16 cellular contexts compared by ENCODE assay signal in genomic region chr17:77769762-77770161, GRCh38.
DNase-seq lines count a peak whose midpoint lies in the region; ATAC-seq, FAIRE-seq and TF ChIP-seq lines count a peak whose summit lies in the region.
"Had no signal": no experiment of that assay in that cellular context is flagged by ENCODE, and none has a peak within 500 bp of the region (broad histone marks: within the 10 kb centered on the region; RNA-seq: fewer than 3 reads in every experiment).

No MANE protein-coding gene starts in this region.

- H3K36me3 Mint-ChIP-seq in astrocyte (ENCODE audit: low read depth, unreplicated experiment) (no peaks in the 10 kb centered on the region), neural progenitor cell (no peaks in the 10 kb centered on the region)
- H3K36me3 Mint-ChIP-seq: CD8-positive, alpha-beta memory T cell; IgD-negative memory B cell had no signal

- peak overlapping the region in 10 of 11 experiments; percentile 10 to 51 (median 41); a peak in 11 of 22 replicates for H3K4me2 ChIP-seq in BLaER1 treated with 17β-estradiol and CSF1 and Interleukin-3, amounts not matched to agents 10 nM and 100 nM
- H3K4me2 ChIP-seq in astrocyte (ENCODE audit: low read length) (no peak overlapping the region), neural progenitor cell (no peak overlapping the region)
- H3K4me2 ChIP-seq: A549 had no signal

- H3F3A ChIP-seq in neural progenitor cell (ENCODE audit: low read depth), result peaks cover 8% of the 10 kb centered on the region

- H4K20me1 ChIP-seq in BLaER1 treated with 17β-estradiol and CSF1 and Interleukin-3, amounts not matched to agents 10 nM and 100 nM, result no peaks in the 10 kb centered on the region
- H4K20me1 ChIP-seq in astrocyte (ENCODE audit: insufficient read depth, low read length) (no peaks in the 10 kb centered on the region), neural progenitor cell (ENCODE audit: low read depth) (no peaks in the 10 kb centered on the region)

- H3K9me3 Mint-ChIP-seq in astrocyte (ENCODE audit: unreplicated experiment) (no peaks in the 10 kb centered on the region), neural progenitor cell (peaks cover 1% of the 10 kb centered on the region)
- H3K9me3 Mint-ChIP-seq: CD8-positive, alpha-beta memory T cell; IgD-negative memory B cell had no signal

- peaks cover 0 to 17% (median 0%) of the 10 kb centered on the region in 11 experiments; a peak in 5 of 22 replicates for H3K27me3 ChIP-seq in BLaER1 treated with 17β-estradiol and CSF1 and Interleukin-3, amounts not matched to agents 10 nM and 100 nM
- H3K27me3 ChIP-seq in astrocyte (ENCODE audit: insufficient read depth, low read length), result peaks cover 15% of the 10 kb centered on the region
- H3K27me3 ChIP-seq in neural progenitor cell, result no peaks in the 10 kb centered on the region
- H3K27me3 ChIP-seq in esophagus squamous epithelium, result peaks cover 0 to 55% (median 0%) of the 10 kb centered on the region in 4 donors
- H3K27me3 ChIP-seq: BE2C had no signal

- no peak overlapping the region for H3K9ac ChIP-seq in BLaER1 treated with 17β-estradiol and CSF1 and Interleukin-3, amounts not matched to agents 10 nM and 100 nM
- H3K9ac ChIP-seq in astrocyte (ENCODE audit: low read length) (peak overlapping the region; percentile 50), neural progenitor cell (no peak overlapping the region)
- H3K9ac ChIP-seq: GM23248 had no signal

- no peaks in the 10 kb centered on the region for H3K79me2 ChIP-seq in astrocyte (ENCODE audit: insufficient read depth, low read length)
- no peaks in the 10 kb centered on the region for H3K79me2 ChIP-seq in neural progenitor cell (ENCODE audit: low read depth)

- TF ChIP-seq CTCF in C4-2B (conservative IDR thresholded peaks at IDR 0.05) (no peak), astrocyte (IDR thresholded peaks at IDR 0.05; ENCODE audit: insufficient read depth, low read depth, low read length) (no peak), neural progenitor cell (IDR thresholded peaks at IDR 0.05) (no peak), esophagus squamous epithelium (IDR thresholded peaks at IDR 0.05) (no peak)

- no peak overlapping the region for H3K4me3 ChIP-seq in BLaER1 treated with 17β-estradiol and CSF1 and Interleukin-3, amounts not matched to agents 10 nM and 100 nM
- no peak overlapping the region for H3K4me3 ChIP-seq in astrocyte (ENCODE audit: insufficient read depth, low read depth, low read length)
- H3K4me3 ChIP-seq in neural progenitor cell, result no peak overlapping the region
- H3K4me3 ChIP-seq in esophagus squamous epithelium, result no peak overlapping the region
- H3K4me3 ChIP-seq: A549, GM23248 had no signal

- H3K4me3 Mint-ChIP-seq in astrocyte (ENCODE audit: unreplicated experiment) (no peak overlapping the region), neural progenitor cell (no peak overlapping the region)

- intact Hi-C loops in esophagus squamous epithelium (cut with DNase I), result no loop called here

- no peak for FAIRE-seq in astrocyte (lab: Jason Lieb, UNC)
- FAIRE-seq: A549 had no signal

- H3K4me1 Mint-ChIP-seq in astrocyte (ENCODE audit: low read depth, unreplicated experiment) (peaks cover 19% of the 10 kb centered on the region), neural progenitor cell (peaks cover 25% of the 10 kb centered on the region)

- peak overlapping the region in 1 of 11 experiments; percentile 78; a peak in 1 of 22 replicates for H3K27ac ChIP-seq in BLaER1 treated with 17β-estradiol and CSF1 and Interleukin-3, amounts not matched to agents 10 nM and 100 nM
- H3K27ac ChIP-seq in C4-2B, result 0 out of 2 replicates have a peak overlapping the region, but pooled peaks have one; percentile 1
- H3K27ac ChIP-seq in astrocyte (ENCODE audit: low read depth, low read length), result no peak overlapping the region
- no peak overlapping the region for H3K27ac ChIP-seq in neural progenitor cell
- H3K27ac ChIP-seq in esophagus squamous epithelium, result no peak overlapping the region
- H3K27ac ChIP-seq: GM23248 had no signal

- no peaks in the 10 kb centered on the region for H3K9me3 ChIP-seq in BLaER1 treated with 17β-estradiol and CSF1 and Interleukin-3, amounts not matched to agents 10 nM and 100 nM (replicated peaks in 1 of 11)
- H3K9me3 ChIP-seq in astrocyte (ENCODE audit: insufficient read depth, low read depth, low read length) (peaks cover 3% of the 10 kb centered on the region), neural progenitor cell (ENCODE audit: low read depth) (no peaks in the 10 kb centered on the region), esophagus squamous epithelium (no peaks in the 10 kb centered on the region)
- H3K9me3 ChIP-seq: A549, BE2C had no signal

- ATAC-seq in GM19035 (IDR thresholded peaks at IDR 0.05; ENCODE audit: unreplicated experiment), result no peak
- ATAC-seq: A549 had no signal

- peaks cover 53% of the 10 kb centered on the region for H3K27me3 Mint-ChIP-seq in astrocyte (ENCODE audit: low read depth, unreplicated experiment)
- H3K27me3 Mint-ChIP-seq in neural progenitor cell (ENCODE audit: insufficient read depth, low read depth), result peaks cover 14% of the 10 kb centered on the region

- 81 to 83% methylated on average over 11 of the region's 11 CpGs for WGBS in esophagus squamous epithelium, 2 donors

- H3K4me1 ChIP-seq in BLaER1 treated with 17β-estradiol and CSF1 and Interleukin-3, amounts not matched to agents 10 nM and 100 nM, result peaks cover 11 to 35% (median 30%) of the 10 kb centered on the region in 10 experiments; a peak in 19 of 20 replicates
- H3K4me1 ChIP-seq in astrocyte (ENCODE audit: insufficient read depth, low read length) (peaks cover 18% of the 10 kb centered on the region), neural progenitor cell (peaks cover 7% of the 10 kb centered on the region), esophagus squamous epithelium (peaks cover 0 to 19% (median 7%) of the 10 kb centered on the region in 3 donors)
- H3K4me1 ChIP-seq: A549, Caco-2 had no signal

- H2AFZ ChIP-seq in astrocyte (ENCODE audit: low read depth, low read length) (no peak overlapping the region), neural progenitor cell (replicated peaks) (no peak overlapping the region)
- H2AFZ ChIP-seq: GM23248 had no signal

- no peak for TF ChIP-seq POLR2A in esophagus squamous epithelium (IDR thresholded peaks at IDR 0.05)

- no peaks in the 10 kb centered on the region for H3K36me3 ChIP-seq in BLaER1 treated with 17β-estradiol and CSF1 and Interleukin-3, amounts not matched to agents 10 nM and 100 nM
- no peaks in the 10 kb centered on the region for H3K36me3 ChIP-seq in astrocyte (ENCODE audit: insufficient read depth, low read length)
- H3K36me3 ChIP-seq in neural progenitor cell, result no peaks in the 10 kb centered on the region
- no peaks in the 10 kb centered on the region for H3K36me3 ChIP-seq in esophagus squamous epithelium
- H3K36me3 ChIP-seq: BE2C had no signal

- H3K27ac Mint-ChIP-seq in astrocyte (ENCODE audit: unreplicated experiment) (no peak overlapping the region), neural progenitor cell (peak overlapping the region; percentile 5)
- H3K27ac Mint-ChIP-seq: IgD-negative memory B cell had no signal

- DNase-seq in astrocyte (ENCODE audit: low read depth), result no peak
- DNase-seq in neural progenitor cell (ENCODE audit: low spot score), result no peak
- no peak for DNase-seq in amniotic stem cell (lab: John Stamatoyannopoulos, UW)
- DNase-seq in esophagus squamous epithelium (lab: John Stamatoyannopoulos, UW), result no peak
- DNase-seq: BE2C; CD8-positive, alpha-beta memory T cell; DND-41; GF-D8; H7 had no signal

Comparison
In these comparisons a context has a peak if more than half of its experiments do, and no peak if none do; other contexts are left out.
1. H3K4me2 ChIP-seq: peak in BLaER1 treated with 17β-estradiol and CSF1 and Interleukin-3, amounts not matched to agents 10 nM and 100 nM (10 of 11); none in astrocyte (single experiment) and neural progenitor cell (single experiment).